Comparison of ENCODE assay signal across 22 cellular contexts in the genomic region with DNA sequence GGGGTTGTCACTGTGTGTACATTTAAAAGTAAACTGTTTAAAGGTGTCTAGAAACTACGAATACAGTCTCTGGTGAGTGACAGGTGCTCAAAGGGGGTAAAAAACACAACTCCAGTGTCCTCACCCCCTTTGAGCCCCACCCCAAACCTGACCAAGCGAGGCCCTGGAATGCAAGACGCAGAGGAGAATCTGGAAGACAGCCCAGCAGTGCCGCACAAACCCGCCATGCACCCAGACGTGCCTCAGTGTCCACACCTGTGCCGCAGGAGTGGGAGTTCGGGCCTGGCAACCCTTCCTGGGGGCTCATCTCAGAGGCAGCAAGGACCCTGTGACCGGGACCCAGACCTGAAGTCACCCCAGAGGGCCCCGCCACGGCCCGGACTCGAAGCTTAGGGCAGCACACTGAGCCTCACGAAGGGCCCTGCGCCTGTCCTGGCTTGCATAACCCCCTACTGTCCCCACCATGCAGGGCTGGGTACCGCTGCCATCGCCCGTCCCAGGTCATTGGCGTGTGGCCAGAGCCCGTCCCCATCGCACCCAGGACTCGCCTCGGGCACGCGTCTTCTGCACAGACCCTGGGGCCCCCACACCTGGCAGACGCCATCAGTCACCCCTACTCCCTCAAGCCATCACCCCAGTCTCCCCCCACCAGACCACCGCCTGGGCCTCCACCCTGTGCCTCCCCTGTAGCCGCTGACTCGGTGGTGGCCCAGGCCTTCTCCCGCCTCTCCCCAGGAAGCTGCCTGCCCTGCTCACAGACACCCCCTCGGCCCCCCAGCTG. TPM values are rescaled to one million over a fixed set of nuclear protein-coding genes. Genes with fewer than 3 reads are reported as not detected.
A peak's percentile ranks its signal among the peaks of the same experiment; 100 is the strongest.
DNase-seq lines count a peak whose midpoint lies in the region; ATAC-seq, FAIRE-seq and TF ChIP-seq lines count a peak whose summit lies in the region.
"Had no signal": no experiment of that assay in that cellular context is flagged by ENCODE, and none has a peak within 500 bp of the region (broad histone marks: within the 10 kb centered on the region; RNA-seq: fewer than 3 reads in every experiment).

No MANE protein-coding gene starts in this region.

- POLR2A ChIA-PET in activated naive CD8-positive, alpha-beta T cell treated with anti-CD3 and anti-CD28 coated beads, Interleukin-2, amount 10 ng/mL, durations not matched to agents 7 days and 5 days (lab: Charles Lee): no interaction called here

- no peak for TF ChIP-seq EP300 in stomach (IDR thresholded peaks at IDR 0.05)

- WGBS in mammary epithelial cell (ENCODE audit: low coverage, missing lambda C conversion rate): 59% methylated on average over 15 of the region's 31 CpGs
- WGBS in pancreas, 2 donors: 56 to 62% methylated on average over 29 to 31 of the region's 31 CpGs
- WGBS in stomach, 5 donors: 45 to 70% (median 52%) methylated on average over 23 to 31 of the region's 31 CpGs

- H3K4me1 Mint-ChIP-seq in activated naive CD8-positive, alpha-beta T cell treated with anti-CD3 and anti-CD28 coated beads, Interleukin-2, amount 10 ng/mL, durations not matched to agents 7 days and 5 days: peaks cover 3% of the 10 kb centered on the region
- H3K4me1 Mint-ChIP-seq in activated naive CD8-positive, alpha-beta T cell treated with anti-CD3 and anti-CD28 coated beads for 36 hours: peaks cover 9% of the 10 kb centered on the region

- peaks cover 2% of the 10 kb centered on the region for H3K36me3 Mint-ChIP-seq in activated naive CD8-positive, alpha-beta T cell treated with anti-CD3 and anti-CD28 coated beads, Interleukin-2, amount 10 ng/mL, durations not matched to agents 7 days and 5 days
- H3K36me3 Mint-ChIP-seq in activated naive CD8-positive, alpha-beta T cell treated with anti-CD3 and anti-CD28 coated beads for 36 hours: peaks cover 3% of the 10 kb centered on the region

- no peaks in the 10 kb centered on the region for H3K9me3 ChIP-seq in mammary epithelial cell (replicated peaks; ENCODE audit: insufficient read depth, low read length)
- no peaks in the 10 kb centered on the region for H3K9me3 ChIP-seq in pancreas
- peaks cover 0 to 3% (median 2%) of the 10 kb centered on the region in 4 donors for H3K9me3 ChIP-seq in stomach

- dilution Hi-C loops in mammary epithelial cell (cut with HindIII; ENCODE audit: low sequenced_read_pairs): no loop called here

- in situ Hi-C loops in mammary epithelial cell (cut with MboI; ENCODE audit: low sequenced_read_pairs in 2 of 2): no loop called here

- FAIRE-seq in pancreas (lab: Jason Lieb, UNC): no peak

- no peak for ATAC-seq in activated naive CD8-positive, alpha-beta T cell treated with anti-CD3 and anti-CD28 coated beads, Interleukin-2, amount 10 ng/mL, durations not matched to agents 7 days and 5 days (ENCODE audit: low read depth)
- ATAC-seq in pancreas (peak in 3 of 4 donors; percentile 3 to 21 (median 16)), HG02763 (IDR thresholded peaks at IDR 0.05; ENCODE audit: unreplicated experiment) (no peak)
- ATAC-seq: heart left ventricle had no signal

- TF ChIP-seq CTCF in mammary epithelial cell (conservative IDR thresholded peaks at IDR 0.05 in 1 of 2, IDR thresholded peaks at IDR 0.05 in 1 of 2; ENCODE audit: extremely low read depth in 1 of 2, insufficient read depth in 1 of 2, low read depth in 1 of 2, low read length in 2 of 2) (peak; percentile 15 to 33), pancreas (IDR thresholded peaks at IDR 0.05) (no peak), stomach (IDR thresholded peaks at IDR 0.05) (no peak), dorsolateral prefrontal cortex (IDR thresholded peaks at IDR 0.05 in 54 of 56, conservative IDR thresholded peaks at IDR 0.05 in 2 of 56; ENCODE audit: low read depth in 1 of 56, partially characterized antibody in 56 of 56) (no peak)

- no peak overlapping the region for H3K9ac ChIP-seq in mammary epithelial cell (ENCODE audit: insufficient read depth, low read length)
- H3K9ac ChIP-seq: neural progenitor cell had no signal

- intact Hi-C loops in mammary epithelial cell (cut with micrococcal nuclease) (no loop called here), pancreas (cut with DNase I) (no loop called here), stomach (cut with DNase I; ENCODE audit: low total_unique reads) (no loop called here), dorsolateral prefrontal cortex (cut with DNase I) (loop anchor here in 1 of 2 donors (10.0 kb wide), 1 partner anchor 582 kb away; a partner anchor contains a TSS)

- no peak overlapping the region for H2AFZ ChIP-seq in mammary epithelial cell (ENCODE audit: low read depth, low read length)
- H2AFZ ChIP-seq: neural progenitor cell had no signal

- H3K36me3 ChIP-seq in mammary epithelial cell (ENCODE audit: insufficient read depth, low read length) (no peaks in the 10 kb centered on the region), pancreas (peaks cover 0 to 4% (median 0%) of the 10 kb centered on the region in 3 donors), stomach (peaks cover 4 to 28% (median 15%) of the 10 kb centered on the region in 4 donors)
- H3K36me3 ChIP-seq: heart left ventricle, neural progenitor cell, suprapubic skin had no signal

- peak overlapping the region; percentile 30 for H3K27ac Mint-ChIP-seq in activated naive CD8-positive, alpha-beta T cell treated with anti-CD3 and anti-CD28 coated beads, Interleukin-2, amount 10 ng/mL, durations not matched to agents 7 days and 5 days
- H3K27ac Mint-ChIP-seq in activated naive CD8-positive, alpha-beta T cell treated with anti-CD3 and anti-CD28 coated beads for 36 hours: no peak overlapping the region
- H3K27ac Mint-ChIP-seq: activated naive CD4-positive, alpha-beta T cell treated with anti-CD3 and anti-CD28 coated beads for 36 hours; dendritic cell treated with granulocyte-macrophage colony-stimulating factor and Interleukin-4, amounts not matched to agents 40 ng/mL and 50 ng/mL, for 4 days; HFFc6; neural progenitor cell had no signal

- no peak for TF ChIP-seq POLR2A in stomach (IDR thresholded peaks at IDR 0.05)

- H3K4me3 ChIP-seq in mammary epithelial cell (replicated peaks in 1 of 3; ENCODE audit: insufficient read depth in 1 of 3, low read depth in 2 of 3, low read length in 3 of 3) (no peak overlapping the region), pancreas (no peak overlapping the region), stomach (no peak overlapping the region), dorsolateral prefrontal cortex (no peak overlapping the region)
- H3K4me3 ChIP-seq: heart left ventricle, neural progenitor cell, suprapubic skin had no signal

- DNase-seq in activated naive CD8-positive, alpha-beta T cell treated with anti-CD3 and anti-CD28 coated beads, Interleukin-2, amount 10 ng/mL, durations not matched to agents 7 days and 5 days: no peak
- DNase-seq in activated naive CD8-positive, alpha-beta T cell treated with anti-CD3 and anti-CD28 coated beads for 36 hours: no peak
- DNase-seq in HPDE6-E6E7 (ENCODE audit: extremely low spot score) (peak; percentile 75), mammary epithelial cell (no peak), pancreas (peak in 4 of 6 donors; percentile 46 to 84 (median 68)), stomach (no peak), dorsolateral prefrontal cortex (no peak)
- DNase-seq: activated CD4-positive, CD25-positive, alpha-beta regulatory T cell treated with anti-CD3 and anti-CD28 coated beads, Interleukin-2, amount 50 U/mL, for 72 hours; activated CD8-positive, alpha-beta memory T cell treated with anti-CD3 and anti-CD28 coated beads, Interleukin-2, amount 50 U/mL, for 4 hours; activated naive CD4-positive, alpha-beta T cell treated with anti-CD3 and anti-CD28 coated beads for 36 hours; COR-L47; GF-D8; heart left ventricle; HFFc6; islet precursor cell; NCI-H1048; NCI-H526 treated with DMSO at 0.1 percent for 48 hours; T-helper 2 cell had no signal

- peak overlapping the region; percentile 40 for H3K4me2 ChIP-seq in mammary epithelial cell (ENCODE audit: insufficient read depth, low read depth, low read length)
- H3K4me2 ChIP-seq: neural progenitor cell had no signal

- no peak overlapping the region for H3K27ac ChIP-seq in mammary epithelial cell (ENCODE audit: insufficient read depth, low read depth, low read length)
- H3K27ac ChIP-seq in pancreas: no peak overlapping the region
- H3K27ac ChIP-seq in stomach: no peak overlapping the region
- H3K27ac ChIP-seq in dorsolateral prefrontal cortex: no peak overlapping the region
- H3K27ac ChIP-seq: heart left ventricle, neural progenitor cell, suprapubic skin had no signal

- CTCF ChIA-PET in mammary epithelial cell (lab: Charles Lee; ENCODE audit: low non-redundant PET): no interaction called here

- H3K27me3 ChIP-seq in mammary epithelial cell (ENCODE audit: insufficient read depth, low read length): peaks cover 10% of the 10 kb centered on the region
- H3K27me3 ChIP-seq in pancreas: no peaks in the 10 kb centered on the region
- peaks cover 0 to 41% (median 15%) of the 10 kb centered on the region in 3 donors for H3K27me3 ChIP-seq in stomach
- peaks cover 0 to 32% (median 5%) of the 10 kb centered on the region in 45 donors for H3K27me3 ChIP-seq in dorsolateral prefrontal cortex

- no peak overlapping the region for H3K4me3 Mint-ChIP-seq in activated naive CD8-positive, alpha-beta T cell treated with anti-CD3 and anti-CD28 coated beads, Interleukin-2, amount 10 ng/mL, durations not matched to agents 7 days and 5 days
- no peak overlapping the region for H3K4me3 Mint-ChIP-seq in activated naive CD8-positive, alpha-beta T cell treated with anti-CD3 and anti-CD28 coated beads for 36 hours
- H3K4me3 Mint-ChIP-seq: activated naive CD4-positive, alpha-beta T cell treated with anti-CD3 and anti-CD28 coated beads for 36 hours; dendritic cell treated with granulocyte-macrophage colony-stimulating factor and Interleukin-4, amounts not matched to agents 40 ng/mL and 50 ng/mL, for 4 days; HFFc6 had no signal

- H3K4me1 ChIP-seq in mammary epithelial cell (ENCODE audit: insufficient read depth, low read length): peaks cover 13% of the 10 kb centered on the region
- H3K4me1 ChIP-seq in pancreas: no peaks in the 10 kb centered on the region
- peaks cover 14 to 59% (median 36%) of the 10 kb centered on the region in 4 donors for H3K4me1 ChIP-seq in stomach

- peaks cover 5% of the 10 kb centered on the region for H3K27me3 Mint-ChIP-seq in activated naive CD8-positive, alpha-beta T cell treated with anti-CD3 and anti-CD28 coated beads, Interleukin-2, amount 10 ng/mL, durations not matched to agents 7 days and 5 days
- peaks cover 6% of the 10 kb centered on the region for H3K27me3 Mint-ChIP-seq in activated naive CD8-positive, alpha-beta T cell treated with anti-CD3 and anti-CD28 coated beads for 36 hours

- BruUV-seq in mammary epithelial cell (replicated peaks; lab: Mats Ljungman, UMichigan): no TSS peak

- no peaks in the 10 kb centered on the region for H3K79me2 ChIP-seq in mammary epithelial cell (ENCODE audit: insufficient read depth, low read length)

- H3K9me3 Mint-ChIP-seq in activated naive CD8-positive, alpha-beta T cell treated with anti-CD3 and anti-CD28 coated beads, Interleukin-2, amount 10 ng/mL, durations not matched to agents 7 days and 5 days: no peaks in the 10 kb centered on the region
- no peaks in the 10 kb centered on the region for H3K9me3 Mint-ChIP-seq in activated naive CD8-positive, alpha-beta T cell treated with anti-CD3 and anti-CD28 coated beads for 36 hours
- H3K9me3 Mint-ChIP-seq: activated naive CD4-positive, alpha-beta T cell treated with anti-CD3 and anti-CD28 coated beads for 36 hours; neural progenitor cell had no signal

- H4K20me1 ChIP-seq in mammary epithelial cell (ENCODE audit: insufficient read depth, low read length): no peaks in the 10 kb centered on the region

RNA-seq across cellular contexts. Expression of a gene that starts 33.0 kb away (rescaled TPM):
- 10 to 100 TPM; 83.4 to 88.7 TPM for total RNA-seq in activated naive CD8-positive, alpha-beta T cell treated with anti-CD3 and anti-CD28 coated beads, Interleukin-2, amount 10 ng/mL, durations not matched to agents 7 days and 5 days
- total RNA-seq in activated naive CD8-positive, alpha-beta T cell treated with anti-CD3 and anti-CD28 coated beads for 36 hours: 10 to 100 TPM; 84.3 to 86.8 TPM
- total RNA-seq in mammary epithelial cell: 10 to 100 TPM in 1 of 2 donors, 1 to 10 TPM in 1; 9.0 to 48.2 TPM
- polyA plus RNA-seq in mammary epithelial cell: 17.2 TPM
- polyA minus RNA-seq in mammary epithelial cell: 41.2 TPM
- 10 to 100 TPM; 12.2 to 19.6 (median 16.6) TPM for total RNA-seq in pancreas
- polyA plus RNA-seq in pancreas: 10 to 100 TPM; 19.1 to 27.6 TPM
- 100 to 1,000 TPM in 1 of 5 donors, 10 to 100 TPM in 4; 15.5 to 312 (median 23.9) TPM for total RNA-seq in stomach
- 10 to 100 TPM; 16.1 to 20.2 (median 16.7) TPM for polyA plus RNA-seq in stomach
- 10 to 100 TPM; 29.2 to 64.6 (median 46.8) TPM for total RNA-seq in dorsolateral prefrontal cortex

Comparison
In these comparisons a context has a peak if more than half of its experiments do, and no peak if none do; other contexts are left out.
1. ATAC-seq: peak in pancreas (3 of 4); none in activated naive CD8-positive, alpha-beta T cell treated with anti-CD3 and anti-CD28 coated beads, Interleukin-2, amount 10 ng/mL, durations not matched to agents 7 days and 5 days (single experiment) and HG02763 (single experiment).
2. DNase-seq: peak in HPDE6-E6E7 (single experiment) and pancreas (4 of 6); none in activated naive CD8-positive, alpha-beta T cell treated with anti-CD3 and anti-CD28 coated beads, Interleukin-2, amount 10 ng/mL, durations not matched to agents 7 days and 5 days (single experiment), activated naive CD8-positive, alpha-beta T cell treated with anti-CD3 and anti-CD28 coated beads for 36 hours (single experiment), mammary epithelial cell (single experiment), stomach (single experiment) and dorsolateral prefrontal cortex (0 of 10).
3. CTCF ChIP-seq: peak in mammary epithelial cell (2 of 2); none in pancreas (0 of 4), stomach (0 of 7) and dorsolateral prefrontal cortex (0 of 56).